ENCODE assay signal across 9 cellular contexts in the genomic region with DNA sequence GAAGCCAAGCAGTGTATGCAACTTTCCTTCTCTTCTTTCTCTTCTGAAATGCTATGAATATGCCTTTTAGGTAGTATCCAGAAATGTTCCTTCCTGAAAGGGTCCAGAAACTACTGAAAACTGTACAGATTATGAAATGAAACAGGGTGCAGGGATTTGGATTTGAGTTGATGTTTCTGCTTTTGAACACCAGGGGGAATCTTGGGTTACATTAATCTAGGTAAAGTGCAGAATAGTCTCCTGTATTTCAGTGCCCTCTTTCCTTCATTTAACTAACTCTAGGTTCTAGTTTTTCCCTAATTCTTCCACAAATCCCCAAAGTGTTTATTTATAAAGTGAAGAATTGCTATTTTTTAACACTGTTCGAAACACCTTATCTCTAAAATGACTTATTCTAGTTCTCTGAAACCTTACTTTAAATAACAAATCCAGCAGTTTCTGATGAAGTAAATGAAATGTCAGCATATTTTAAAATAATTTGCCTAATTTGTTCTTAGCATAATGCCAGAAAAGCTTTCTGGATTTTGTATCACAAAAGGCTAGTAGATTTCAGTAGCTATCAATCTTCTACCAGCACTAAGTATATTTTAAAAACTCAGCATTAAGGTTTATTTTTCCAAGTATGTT.
DNase-seq lines count a peak whose midpoint lies in the region; ATAC-seq and TF ChIP-seq lines count a peak whose summit lies in the region.
"Had no signal": no experiment of that assay in that cellular context is flagged by ENCODE, and none has a peak within 500 bp of the region (broad histone marks: within the 10 kb centered on the region; RNA-seq: fewer than 3 reads in every experiment).

No MANE protein-coding gene starts in this region.

- H4K5ac ChIP-seq in IMR-90 (ENCODE audit: low read depth, low read length): no peak overlapping the region

- in situ Hi-C loops in IMR-90 (cut with MboI; ENCODE audit: low sequenced_read_pairs): no loop called here

- H2AK9ac ChIP-seq in IMR-90 (replicated peaks; ENCODE audit: low read depth, low read length, poor library complexity): no peak overlapping the region

- no peak overlapping the region for H3K4ac ChIP-seq in IMR-90 (ENCODE audit: low read depth, low read length)
- H3K4ac ChIP-seq in mesenchymal stem cell (ENCODE audit: low read depth in 1 of 2, low read length in 2 of 2): no peak overlapping the region

- H3K18ac ChIP-seq in IMR-90 (ENCODE audit: low read depth, low read length): no peak overlapping the region
- H3K18ac ChIP-seq in mesenchymal stem cell (ENCODE audit: low read depth in 1 of 2, low read length in 2 of 2): no peak overlapping the region

- H3K36me3 ChIP-seq in IMR-90 (ENCODE audit: control insufficient read depth, insufficient read depth, low read length) (no peaks in the 10 kb centered on the region), mesenchymal stem cell (ENCODE audit: control insufficient read depth in 1 of 2, insufficient read depth in 2 of 2, low read depth in 1 of 2, low read length in 2 of 2) (peaks cover 0 to 11% of the 10 kb centered on the region in 2 experiments)

- peak; percentile 41 for TF ChIP-seq CTCF in IMR-90 (conservative IDR thresholded peaks at IDR 0.05; ENCODE audit: low read depth, low read length)

- TF ChIP-seq POLR2A in IMR-90 (IDR thresholded peaks at IDR 0.05; ENCODE audit: low read depth, low read length): no peak

- H2BK20ac ChIP-seq in IMR-90 (ENCODE audit: low read depth, low read length): no peak overlapping the region

- POLR2A ChIA-PET in IMR-90 (lab: Charles Lee; ENCODE audit: unreplicated experiment): no interaction called here

- H3K27me3 ChIP-seq in IMR-90 (ENCODE audit: control insufficient read depth, insufficient read depth, low read length) (no peaks in the 10 kb centered on the region), mesenchymal stem cell (ENCODE audit: control insufficient read depth in 1 of 2, insufficient read depth in 1 of 2, low read length in 2 of 2) (no peaks in the 10 kb centered on the region)
- H3K27me3 ChIP-seq: BLaER1 treated with 17β-estradiol and CSF1 and Interleukin-3, amounts not matched to agents 10 nM and 100 nM had no signal

- CTCF ChIA-PET in IMR-90 (lab: Yijun Ruan, JAX): no interaction called here

- H3K4me3 Mint-ChIP-seq in activated T-helper 2 cell treated with anti-CD3 and anti-CD28 coated beads, Interferon-gamma antibody, Interleukin-2, Interleukin-4, amounts not matched to agents 10 μg/mL and 5 μg/mL and 100 μg/mL, durations not matched to agents 14 hours and 24 hours and 36 hours (ENCODE audit: low read depth): no peak overlapping the region

- H3K4me2 ChIP-seq in IMR-90 (ENCODE audit: low read depth, low read length) (no peak overlapping the region), mesenchymal stem cell (ENCODE audit: low read length, poor library complexity, severe bottlenecking) (no peak overlapping the region)
- H3K4me2 ChIP-seq: BLaER1 treated with 17β-estradiol and CSF1 and Interleukin-3, amounts not matched to agents 10 nM and 100 nM had no signal

- H2BK15ac ChIP-seq in IMR-90 (ENCODE audit: low read depth, low read length) (no peak overlapping the region), mesenchymal stem cell (ENCODE audit: low read depth, poor library complexity, severe bottlenecking) (no peak overlapping the region)

- H3K56ac ChIP-seq in IMR-90 (ENCODE audit: extremely low read depth, insufficient read depth, low read length): no peak overlapping the region

- H3K27ac ChIP-seq in IMR-90 (ENCODE audit: insufficient read depth, low read length) (no peak overlapping the region), mesenchymal stem cell (ENCODE audit: low read length, poor library complexity, severe bottlenecking) (no peak overlapping the region)
- H3K27ac ChIP-seq: BLaER1 treated with 17β-estradiol and CSF1 and Interleukin-3, amounts not matched to agents 10 nM and 100 nM had no signal

- dilution Hi-C loops in IMR-90 (cut with HindIII; ENCODE audit: low sequenced_read_pairs, unreplicated experiment): no loop called here

- no peak overlapping the region for H3K9ac ChIP-seq in IMR-90 (ENCODE audit: low read depth, low read length)
- no peak overlapping the region for H3K9ac ChIP-seq in mesenchymal stem cell (ENCODE audit: low read length)
- H3K9ac ChIP-seq: BLaER1 treated with 17β-estradiol and CSF1 and Interleukin-3, amounts not matched to agents 10 nM and 100 nM had no signal

- H3K36me3 Mint-ChIP-seq in activated T-helper 2 cell treated with anti-CD3 and anti-CD28 coated beads, Interferon-gamma antibody, Interleukin-2, Interleukin-4, amounts not matched to agents 10 μg/mL and 5 μg/mL and 100 μg/mL, durations not matched to agents 14 hours and 24 hours and 36 hours (ENCODE audit: low read depth): no peaks in the 10 kb centered on the region

- H3K14ac ChIP-seq in IMR-90 (replicated peaks; ENCODE audit: low read depth, low read length): no peak overlapping the region
- H3K14ac ChIP-seq in mesenchymal stem cell (ENCODE audit: low read length in 2 of 2): no peak overlapping the region

- H2BK12ac ChIP-seq in mesenchymal stem cell (ENCODE audit: low read length in 2 of 2): no peak overlapping the region

- BruUV-seq in IMR-90 (replicated peaks; lab: Mats Ljungman, UMichigan): no TSS peak

- no peaks in the 10 kb centered on the region for H3K9me3 Mint-ChIP-seq in activated T-helper 2 cell treated with anti-CD3 and anti-CD28 coated beads, Interferon-gamma antibody, Interleukin-2, Interleukin-4, amounts not matched to agents 10 μg/mL and 5 μg/mL and 100 μg/mL, durations not matched to agents 14 hours and 24 hours and 36 hours

- H3K23ac ChIP-seq in IMR-90 (ENCODE audit: low read depth, low read length) (no peak overlapping the region), mesenchymal stem cell (ENCODE audit: low read length in 2 of 2) (no peak overlapping the region)

- H2BK5ac ChIP-seq in IMR-90 (ENCODE audit: low read depth, low read length, poor library complexity, severe bottlenecking): no peak overlapping the region
- H2BK5ac ChIP-seq in mesenchymal stem cell (ENCODE audit: low read depth, low read length, poor library complexity, severe bottlenecking): no peak overlapping the region

- H2AFZ ChIP-seq in IMR-90 (replicated peaks; ENCODE audit: low read length, poor library complexity) (no peak overlapping the region), mesenchymal stem cell (ENCODE audit: low read depth, low read length) (no peak overlapping the region)

- H2AK5ac ChIP-seq in IMR-90 (ENCODE audit: low read depth, low read length) (no peak overlapping the region), mesenchymal stem cell (ENCODE audit: low read length, severe bottlenecking) (no peak overlapping the region)

- H4K91ac ChIP-seq in IMR-90 (ENCODE audit: insufficient read depth, low read depth, low read length): no peak overlapping the region
- no peak overlapping the region for H4K91ac ChIP-seq in mesenchymal stem cell (ENCODE audit: low read length)

- H3K79me1 ChIP-seq in IMR-90 (ENCODE audit: low read depth in 1 of 2, low read length in 2 of 2) (no peaks in the 10 kb centered on the region), mesenchymal stem cell (replicated peaks; ENCODE audit: low read length, poor library complexity, severe bottlenecking) (no peaks in the 10 kb centered on the region)

- H4K8ac ChIP-seq in IMR-90 (ENCODE audit: low read depth in 2 of 2, low read length in 2 of 2) (no peak overlapping the region), mesenchymal stem cell (ENCODE audit: low read length) (no peak overlapping the region)

- H3K9me3 ChIP-seq in IMR-90 (ENCODE audit: control insufficient read depth, insufficient read depth, low read length): no peaks in the 10 kb centered on the region
- H3K9me3 ChIP-seq in mesenchymal stem cell (ENCODE audit: control insufficient read depth, low read length): peaks cover 5% of the 10 kb centered on the region
- H3K9me3 ChIP-seq: BLaER1 treated with 17β-estradiol and CSF1 and Interleukin-3, amounts not matched to agents 10 nM and 100 nM had no signal

- H3K4me1 ChIP-seq in IMR-90 (ENCODE audit: control insufficient read depth, insufficient read depth, low read length): no peaks in the 10 kb centered on the region
- no peaks in the 10 kb centered on the region for H3K4me1 ChIP-seq in mesenchymal stem cell (ENCODE audit: control insufficient read depth, insufficient read depth, low read depth, low read length)
- H3K4me1 ChIP-seq: BLaER1 treated with 17β-estradiol and CSF1 and Interleukin-3, amounts not matched to agents 10 nM and 100 nM had no signal

- intact Hi-C loops in IMR-90 (cut with micrococcal nuclease): no loop called here
- intact Hi-C loops in activated T-helper 2 cell treated with anti-CD3 and anti-CD28 coated beads, Interferon-gamma antibody, Interleukin-2, Interleukin-4, amounts not matched to agents 10 μg/mL and 5 μg/mL and 100 μg/mL, durations not matched to agents 14 hours and 24 hours and 36 hours (cut with micrococcal nuclease): no loop called here

- peak; percentile 56 for DNase-seq in NCI-H2171 treated with DMSO at 0.1 percent for 48 hours (lab: John Stamatoyannopoulos, UW)
- DNase-seq in NCI-H2171 (lab: John Stamatoyannopoulos, UW): no peak
- peak; percentile 5 for DNase-seq in IMR-90
- peak; percentile 11 for DNase-seq in amniotic epithelial cell (ENCODE audit: low read depth)
- DNase-seq in mesenchymal stem cell: peak; percentile 17
- no peak for DNase-seq in activated T-helper 2 cell treated with anti-CD3 and anti-CD28 coated beads, Interferon-gamma antibody, Interleukin-2, Interleukin-4, amounts not matched to agents 10 μg/mL and 5 μg/mL and 100 μg/mL, durations not matched to agents 14 hours and 24 hours and 36 hours (ENCODE audit: low spot score)
- no peak for DNase-seq in stimulated activated naive CD8-positive, alpha-beta T cell treated with anti-CD3 and anti-CD28 coated beads, Interleukin-15, Interleukin-2, amounts not matched to agents 100 U/mL and 50 U/mL, for 24 hours

- no CpG with 5 or more reads among the region's 1 CpG for WGBS in IMR-90 (ENCODE audit: extremely low coverage in 2 of 2, insufficient read length in 1 of 2), 2 experiments
- WGBS in mesenchymal stem cell: no CpG with 5 or more reads among the region's 1 CpG

- ATAC-seq in IMR-90 (ENCODE audit: low read depth): no peak
- ATAC-seq in GM19023 (IDR thresholded peaks at IDR 0.05; ENCODE audit: unreplicated experiment): no peak
- no peak for ATAC-seq in stimulated activated naive CD8-positive, alpha-beta T cell treated with anti-CD3 and anti-CD28 coated beads, Interleukin-15, Interleukin-2, amounts not matched to agents 100 U/mL and 50 U/mL, for 24 hours

- H3K27me3 Mint-ChIP-seq in activated T-helper 2 cell treated with anti-CD3 and anti-CD28 coated beads, Interferon-gamma antibody, Interleukin-2, Interleukin-4, amounts not matched to agents 10 μg/mL and 5 μg/mL and 100 μg/mL, durations not matched to agents 14 hours and 24 hours and 36 hours (ENCODE audit: low read depth): no peaks in the 10 kb centered on the region

- H3K4me1 Mint-ChIP-seq in activated T-helper 2 cell treated with anti-CD3 and anti-CD28 coated beads, Interferon-gamma antibody, Interleukin-2, Interleukin-4, amounts not matched to agents 10 μg/mL and 5 μg/mL and 100 μg/mL, durations not matched to agents 14 hours and 24 hours and 36 hours (ENCODE audit: low read depth): no peaks in the 10 kb centered on the region

- no peak overlapping the region for H2BK120ac ChIP-seq in IMR-90 (ENCODE audit: low read depth, low read length)
- no peak overlapping the region for H2BK120ac ChIP-seq in mesenchymal stem cell (ENCODE audit: low read depth, low read length)

- H4K20me1 ChIP-seq in IMR-90 (ENCODE audit: insufficient read depth, low read length): no peaks in the 10 kb centered on the region
- H4K20me1 ChIP-seq: BLaER1 treated with 17β-estradiol and CSF1 and Interleukin-3, amounts not matched to agents 10 nM and 100 nM had no signal

- TF ChIP-seq RAD21 in IMR-90 (IDR thresholded peaks at IDR 0.05; ENCODE audit: low read length): 0 out of 2 replicates have a peak, but pooled peaks have one; percentile 5

- no peak overlapping the region for H3K4me3 ChIP-seq in IMR-90 (ENCODE audit: insufficient read depth, low read depth, low read length)
- no peak overlapping the region for H3K4me3 ChIP-seq in mesenchymal stem cell (ENCODE audit: insufficient read depth in 1 of 2, low read depth in 1 of 2, low read length in 2 of 2)
- H3K4me3 ChIP-seq: BLaER1 treated with 17β-estradiol and CSF1 and Interleukin-3, amounts not matched to agents 10 nM and 100 nM had no signal

- no peak overlapping the region for H3K27ac Mint-ChIP-seq in activated T-helper 2 cell treated with anti-CD3 and anti-CD28 coated beads, Interferon-gamma antibody, Interleukin-2, Interleukin-4, amounts not matched to agents 10 μg/mL and 5 μg/mL and 100 μg/mL, durations not matched to agents 14 hours and 24 hours and 36 hours

- no peaks in the 10 kb centered on the region for H3K9me1 ChIP-seq in IMR-90 (ENCODE audit: insufficient read depth, low read length)

Comparison
In these comparisons a context has a peak if more than half of its experiments do, and no peak if none do; other contexts are left out.
1. DNase-seq: peak in NCI-H2171 treated with DMSO at 0.1 percent for 48 hours (single experiment), IMR-90 (single experiment), amniotic epithelial cell (single experiment) and mesenchymal stem cell (single experiment); none in NCI-H2171 (single experiment), activated T-helper 2 cell treated with anti-CD3 and anti-CD28 coated beads, Interferon-gamma antibody, Interleukin-2, Interleukin-4, amounts not matched to agents 10 μg/mL and 5 μg/mL and 100 μg/mL, durations not matched to agents 14 hours and 24 hours and 36 hours (single experiment) and stimulated activated naive CD8-positive, alpha-beta T cell treated with anti-CD3 and anti-CD28 coated beads, Interleukin-15, Interleukin-2, amounts not matched to agents 100 U/mL and 50 U/mL, for 24 hours (single experiment).